10 cellular contexts compared by ENCODE assay signal in the genomic region with DNA sequence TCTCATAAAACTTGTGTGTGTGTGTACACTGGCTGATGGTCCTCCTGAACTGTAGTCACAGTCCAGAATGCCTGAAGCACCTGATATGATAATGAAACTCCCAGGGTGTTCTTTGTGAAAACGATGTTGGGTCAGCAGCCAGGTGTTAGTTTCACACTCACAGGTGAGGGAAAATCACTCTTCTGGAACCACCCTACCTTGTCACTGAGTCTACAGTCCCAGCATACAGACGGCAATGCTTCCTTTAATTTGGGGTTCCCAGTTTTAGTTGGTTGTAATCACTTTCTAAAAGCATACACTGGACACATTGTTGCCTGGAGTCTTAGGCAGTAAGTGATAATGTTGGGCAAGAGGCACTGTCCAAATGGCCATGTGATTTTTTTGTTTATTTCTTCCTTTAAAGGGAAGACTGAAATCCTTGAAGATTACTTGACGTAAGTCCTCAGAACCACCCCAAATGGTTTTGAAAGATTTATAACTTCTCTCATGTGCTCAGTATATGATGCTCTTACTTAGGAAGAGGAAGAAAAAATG. TPM values are rescaled to one million over a fixed set of nuclear protein-coding genes. Genes with fewer than 3 reads are reported as not detected.
DNase-seq lines count a peak whose midpoint lies in the region; ATAC-seq and TF ChIP-seq lines count a peak whose summit lies in the region.
"Had no signal": no experiment of that assay in that cellular context is flagged by ENCODE, and none has a peak within 500 bp of the region (broad histone marks: within the 10 kb centered on the region; RNA-seq: fewer than 3 reads in every experiment).

No MANE protein-coding gene starts in this region.

- H3K4me3 Mint-ChIP-seq in stimulated activated naive CD8-positive, alpha-beta T cell treated with anti-CD3 and anti-CD28 coated beads, Interleukin-15, amount 100 ng/mL, for 72 hours: no peak overlapping the region

- ATAC-seq in GM21529 (IDR thresholded peaks at IDR 0.05; ENCODE audit: unreplicated experiment): peak; percentile 78
- peak; percentile 13 for ATAC-seq in left lobe of liver
- no peak for ATAC-seq in stimulated activated naive CD8-positive, alpha-beta T cell treated with anti-CD3 and anti-CD28 coated beads, Interleukin-15, amount 100 ng/mL, for 72 hours

- no peaks in the 10 kb centered on the region for H3K9me3 ChIP-seq in MG63

- H3K27ac Mint-ChIP-seq in stimulated activated naive CD8-positive, alpha-beta T cell treated with anti-CD3 and anti-CD28 coated beads, Interleukin-15, amount 100 ng/mL, for 72 hours: peak overlapping the region in 1 of 2 donors; percentile 19

- no peaks in the 10 kb centered on the region for H3K36me3 ChIP-seq in MG63

- H3K27me3 Mint-ChIP-seq in stimulated activated naive CD8-positive, alpha-beta T cell treated with anti-CD3 and anti-CD28 coated beads, Interleukin-15, amount 100 ng/mL, for 72 hours: no peaks in the 10 kb centered on the region

- no peaks in the 10 kb centered on the region for H3K9me3 Mint-ChIP-seq in stimulated activated naive CD8-positive, alpha-beta T cell treated with anti-CD3 and anti-CD28 coated beads, Interleukin-15, amount 100 ng/mL, for 72 hours

- H3K4me1 Mint-ChIP-seq in stimulated activated naive CD8-positive, alpha-beta T cell treated with anti-CD3 and anti-CD28 coated beads, Interleukin-15, amount 100 ng/mL, for 72 hours: peaks cover 58% of the 10 kb centered on the region

- TF ChIP-seq CTCF in GM12865 (IDR thresholded peaks at IDR 0.05; ENCODE audit: insufficient read depth, low read depth, low read length, missing control alignments): no peak

- no peak overlapping the region for H3K4me3 ChIP-seq in GM12865 (ENCODE audit: low read depth, low read length)
- H3K4me3 ChIP-seq in MG63: no peak overlapping the region

- DNase-seq in GM12865 (ENCODE audit: low read depth) (peak; percentile 82), NCI-H146 (lab: John Stamatoyannopoulos, UW) (peak; percentile 81), left lobe of liver (ENCODE audit: low spot score) (no peak), MG63 (no peak), DMS 273 treated with DMSO at 0.1 percent for 48 hours (lab: John Stamatoyannopoulos, UW) (no peak)
- DNase-seq in stimulated activated naive CD8-positive, alpha-beta T cell treated with anti-CD3 and anti-CD28 coated beads, Interleukin-15, amount 100 ng/mL, for 72 hours: no peak
- no peak for DNase-seq in activated CD4-positive, alpha-beta T cell treated with anti-CD3 and anti-CD28 coated beads for 1 hour
- DNase-seq: DMS79, NCI-H510A had no signal

- H3K27me3 ChIP-seq in MG63: no peaks in the 10 kb centered on the region

RNA-seq across cellular contexts. Expression of a gene that starts 18.2 kb away (rescaled TPM):
- 115 TPM for total RNA-seq in left lobe of liver
- 186 and 189 TPM in 2 replicates for total RNA-seq in MG63 (2014; rRNA removed; shearing (Covaris generic); ENCODE audit: low replicate concordance)

RNA-seq across cellular contexts. Expression of a gene that starts 40.2 kb away (rescaled TPM):
- 7.3 TPM for total RNA-seq in left lobe of liver
- 23.6 and 52.7 TPM in 2 replicates for total RNA-seq in MG63 (2014; rRNA removed; shearing (Covaris generic); ENCODE audit: low replicate concordance)

Comparison
In these comparisons a context has a peak if more than half of its experiments do, and no peak if none do; other contexts are left out.
1. DNase-seq: peak in GM12865 (single experiment) and NCI-H146 (single experiment); none in left lobe of liver (single experiment), MG63 (single experiment), DMS 273 treated with DMSO at 0.1 percent for 48 hours (single experiment), stimulated activated naive CD8-positive, alpha-beta T cell treated with anti-CD3 and anti-CD28 coated beads, Interleukin-15, amount 100 ng/mL, for 72 hours (0 of 2) and activated CD4-positive, alpha-beta T cell treated with anti-CD3 and anti-CD28 coated beads for 1 hour (single experiment).